16 cellular contexts compared by ENCODE assay signal in genomic region chr18:40094441-40094840, GRCh38.
"Had no signal": no experiment of that assay in that cellular context is flagged by ENCODE, and none has a peak within 500 bp of the region (broad histone marks: within the 10 kb centered on the region; RNA-seq: fewer than 3 reads in every experiment).

No MANE protein-coding gene starts in this region.

- H2AFZ ChIP-seq: hepatocyte had no signal

- DNase-seq: activated CD4-positive, alpha-beta T cell treated with anti-CD3 and anti-CD28 coated beads, Interleukin-2, amount 10 ng/mL, durations not matched to agents 24 days and 14 days; activated CD4-positive, CD25-positive, alpha-beta regulatory T cell; activated CD8-positive, alpha-beta memory T cell treated with anti-CD3 and anti-CD28 coated beads, Interleukin-2, amount 50 U/mL, for 4 hours; activated CD8-positive, alpha-beta T cell treated with anti-CD3 and anti-CD28 coated beads, Interleukin-2, amount 10 ng/mL, durations not matched to agents 7 days and 5 days; activated effector memory CD4-positive, alpha-beta T cell treated with anti-CD3 and anti-CD28 coated beads, Interleukin-2, amount 50 U/mL, for 16 hours; activated T-cell treated with anti-CD3 and anti-CD28 coated beads, Interleukin-2, amount 50 U/mL, for 48 hours; adrenal gland; kidney; occipital lobe; small intestine; stimulated activated CD4-positive, alpha-beta T cell treated with anti-CD3 and anti-CD28 coated beads, Interleukin-4, amount 100 ng/mL, for 4 hours; stimulated activated CD8-positive, alpha-beta memory T cell treated with anti-CD3 and anti-CD28 coated beads, Interleukin-4, amount 100 ng/mL, for 48 hours; stimulated activated naive CD8-positive, alpha-beta T cell treated with anti-CD3 and anti-CD28 coated beads, Interleukin-15, Interleukin-2, amounts not matched to agents 100 U/mL and 50 U/mL, for 24 hours; SW 1271 had no signal

- H3K79me2 ChIP-seq: hepatocyte had no signal

- H3K36me3 ChIP-seq: adrenal gland, right atrium auricular region had no signal

- H3K4me2 ChIP-seq: hepatocyte had no signal

- H3K27me3 ChIP-seq: adrenal gland, right atrium auricular region had no signal

- H3K4me1 ChIP-seq: adrenal gland, right atrium auricular region had no signal

- H3K27ac ChIP-seq: adrenal gland, hepatocyte, right atrium auricular region had no signal

- H3K4me3 ChIP-seq: adrenal gland, hepatocyte, right atrium auricular region had no signal

- ATAC-seq: activated CD8-positive, alpha-beta T cell treated with anti-CD3 and anti-CD28 coated beads, Interleukin-2, amount 10 ng/mL, durations not matched to agents 7 days and 5 days; stimulated activated naive CD8-positive, alpha-beta T cell treated with anti-CD3 and anti-CD28 coated beads, Interleukin-15, Interleukin-2, amounts not matched to agents 100 U/mL and 50 U/mL, for 24 hours had no signal

- H3K9me3 ChIP-seq: adrenal gland, right atrium auricular region had no signal
